In the genomic region with DNA sequence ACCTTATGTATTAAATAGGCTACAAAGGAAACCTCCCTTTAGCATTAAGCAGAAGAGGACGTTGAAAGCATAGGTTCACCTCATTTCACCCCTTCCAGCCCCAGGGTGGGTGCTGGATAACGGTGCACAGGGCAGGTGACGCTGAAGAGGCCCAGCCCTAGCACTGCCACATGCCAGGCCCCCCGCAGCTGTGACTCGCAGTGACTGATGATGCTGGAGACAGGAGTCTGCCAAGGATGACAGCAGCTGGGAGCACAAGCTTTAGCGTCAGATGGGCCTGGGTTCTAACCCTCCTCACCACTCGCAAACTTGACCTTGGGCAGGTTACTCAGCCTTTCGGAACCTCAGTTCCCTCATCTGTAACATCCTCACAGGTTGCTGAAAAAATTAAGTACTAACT, we compare ENCODE assay signal across 25 cellular contexts.
DNase-seq lines count a peak whose midpoint lies in the region; TF ChIP-seq lines count a peak whose summit lies in the region.
"Had no signal": no experiment of that assay in that cellular context is flagged by ENCODE, and none has a peak within 500 bp of the region (broad histone marks: within the 10 kb centered on the region; RNA-seq: fewer than 3 reads in every experiment).

No MANE protein-coding gene starts in this region.

- DNase-seq in NCI-H146 (lab: John Stamatoyannopoulos, UW) = peak; percentile 36
- DNase-seq in NCI-H146 treated with DMSO at 0.1 percent for 48 hours (lab: John Stamatoyannopoulos, UW; ENCODE audit: unreplicated experiment) = no peak
- DNase-seq in HT1080 (ENCODE audit: low read depth) = peak; percentile 19
- peak; percentile 65 for DNase-seq in NCI-H69 (lab: John Stamatoyannopoulos, UW)
- DNase-seq in fibroblast of mammary gland (ENCODE audit: low read depth) = peak; percentile 45
- DNase-seq in Ammon's horn (ENCODE audit: low spot score) = no peak
- no peak for DNase-seq in NK-92 (lab: John Stamatoyannopoulos, UW; ENCODE audit: unreplicated experiment)
- no peak for DNase-seq in GDM1 (lab: John Stamatoyannopoulos, UW)
- DNase-seq: 8988T; activated CD4-positive, alpha-beta T cell treated with anti-CD3 and anti-CD28 coated beads, Interleukin-2, amount 10 ng/mL, durations not matched to agents 24 days and 14 days; activated naive CD4-positive, alpha-beta T cell treated with anti-CD3 and anti-CD28 coated beads for 36 hours; amniotic stem cell; CD8-positive, alpha-beta T cell; DMS 273 treated with DMSO at 0.1 percent for 48 hours; effector CD4-positive, alpha-beta T cell; erythroblast; foreskin keratinocyte; hippocampal formation; immature natural killer cell; left lung; naive thymus-derived CD4-positive, alpha-beta T cell; NCI-H1105; NCI-H774 had no signal

- H3K4me3 ChIP-seq in fibroblast of mammary gland (ENCODE audit: control insufficient read depth, low read depth, low read length) = no peak overlapping the region
- H3K4me3 ChIP-seq: breast epithelium, left lung, SK-N-MC had no signal

- TF ChIP-seq CTCF in fibroblast of mammary gland (conservative IDR thresholded peaks at IDR 0.05; ENCODE audit: control insufficient read depth, insufficient read depth, low read depth, low read length) = no peak

Comparison
In these comparisons a context has a peak if more than half of its experiments do, and no peak if none do; other contexts are left out.
1. DNase-seq: peak in NCI-H146 (single experiment), HT1080 (single experiment), NCI-H69 (single experiment) and fibroblast of mammary gland (single experiment); none in NCI-H146 treated with DMSO at 0.1 percent for 48 hours (single experiment), Ammon's horn (single experiment), NK-92 (single experiment) and GDM1 (single experiment).